Comparison of ENCODE assay signal across 8 cellular contexts in genomic region chr17:58657962-58658803, GRCh38. TPM values are rescaled to one million over a fixed set of nuclear protein-coding genes. Genes with fewer than 3 reads are reported as not detected.
DNase-seq lines count a peak whose midpoint lies in the region; FAIRE-seq and TF ChIP-seq lines count a peak whose summit lies in the region.
"Not testable (repeated sequence)": the region's sequence is repeated elsewhere in the genome, so short reads cannot be mapped to it uniquely, and the experiment has no call there.

No MANE protein-coding gene starts in this region.

- H3K36me3 Mint-ChIP-seq in IgD-negative memory B cell = not testable (repeated sequence)

- intact Hi-C loops in testis (cut with DNase I; ENCODE audit: low total_unique reads) = not testable (repeated sequence)

- WGBS in testis, 2 donors = 68 to 69% methylated on average over 10 of the region's 10 CpGs

- H3K79me2 ChIP-seq in keratinocyte (ENCODE audit: control insufficient read depth, insufficient read depth, low read length); osteoblast (ENCODE audit: insufficient read depth, low read length): not testable (repeated sequence)

- H3K9ac ChIP-seq in duodenal mucosa (ENCODE audit: low read depth in 1 of 2, low read length in 2 of 2) = peak overlapping the region; percentile 78 to 79
- H3K9ac ChIP-seq in keratinocyte (ENCODE audit: control insufficient read depth, extremely low read depth, insufficient read depth, low read length) = not testable (repeated sequence)

- H3K27ac Mint-ChIP-seq in IgD-negative memory B cell = peak overlapping the region; percentile 94 to 100 (median 98)

- peak overlapping the region; percentile 81 to 96 (median 87) for H3K4me3 Mint-ChIP-seq in IgD-negative memory B cell

- H3K4me2 ChIP-seq in keratinocyte (ENCODE audit: control insufficient read depth, extremely low read depth, insufficient read depth, low read depth, low read length) = peak overlapping the region; percentile 76
- H3K4me2 ChIP-seq in osteoblast (ENCODE audit: insufficient read depth, low read length) = peak overlapping the region; percentile 16

- not testable (repeated sequence) for H4K20me1 ChIP-seq in keratinocyte (ENCODE audit: control insufficient read depth, extremely low read depth, insufficient read depth, low read length); osteoblast (ENCODE audit: insufficient read depth, low read length)

- not testable (repeated sequence) for H3K9me3 Mint-ChIP-seq in IgD-negative memory B cell

- H3K4me1 ChIP-seq in duodenal mucosa (ENCODE audit: control insufficient read depth in 1 of 2, insufficient read depth in 2 of 2, low read length in 2 of 2) = peaks cover 0 to 11% of the 10 kb centered on the region in 2 donors
- not testable (repeated sequence) for H3K4me1 ChIP-seq in keratinocyte (ENCODE audit: control insufficient read depth, extremely low read depth, insufficient read depth, low read length); osteoblast (ENCODE audit: insufficient read depth, low read length); testis

- in situ Hi-C loops in SK-MEL-5 (cut with HindIII; ENCODE audit: low pct_unique_long_range_greater_than_20kb, low sequenced_read_pairs) = not testable (repeated sequence)

- FAIRE-seq in keratinocyte (lab: Jason Lieb, UNC) = not testable (repeated sequence)

- H3K27me3 ChIP-seq in duodenal mucosa (ENCODE audit: control insufficient read depth in 1 of 2, insufficient read depth in 2 of 2, low read length in 2 of 2); keratinocyte (ENCODE audit: control insufficient read depth, extremely low read depth, insufficient read depth, low read length); osteoblast (ENCODE audit: insufficient read depth, low read length); testis: not testable (repeated sequence)

- dilution Hi-C loops in keratinocyte (cut with MboI; ENCODE audit: extremely low pct_ligation_motif_present, low sequenced_read_pairs) = not testable (repeated sequence)

- TF ChIP-seq CTCF in keratinocyte (optimal IDR thresholded peaks at IDR 0.05 in 1 of 3, IDR thresholded peaks at IDR 0.05 in 1 of 3, conservative IDR thresholded peaks at IDR 0.05 in 1 of 3; ENCODE audit: extremely low read depth in 1 of 3, insufficient read depth in 2 of 3, low read length in 3 of 3); osteoblast (IDR thresholded peaks at IDR 0.05; ENCODE audit: extremely low read depth, low read depth, low read length); testis (IDR thresholded peaks at IDR 0.05): not testable (repeated sequence)

- DNase-seq in DMS 273 (lab: John Stamatoyannopoulos, UW; ENCODE audit: unreplicated experiment) = peak; percentile 11
- DNase-seq in SK-MEL-5 (ENCODE audit: low read depth, low spot score) = peak; percentile 55
- peak; percentile 63 for DNase-seq in activated effector memory CD4-positive, alpha-beta T cell treated with anti-CD3 and anti-CD28 coated beads, Interleukin-2, amount 50 U/mL, for 16 hours
- not testable (repeated sequence) for DNase-seq in keratinocyte (ENCODE audit: low read depth, low spot score); osteoblast (ENCODE audit: insufficient read length, low spot score, missing footprints); testis

- TF ChIP-seq POLR2A in testis (IDR thresholded peaks at IDR 0.05) = not testable (repeated sequence)

- H3K27ac ChIP-seq in duodenal mucosa (ENCODE audit: low read depth, low read length); keratinocyte (ENCODE audit: control insufficient read depth, insufficient read depth, low read length); osteoblast (ENCODE audit: low read depth, low read length): not testable (repeated sequence)
- peak overlapping the region; percentile 40 to 76 for H3K27ac ChIP-seq in testis

- H2AFZ ChIP-seq in keratinocyte (ENCODE audit: control insufficient read depth, low read length); osteoblast (ENCODE audit: low read length): not testable (repeated sequence)

- not testable (repeated sequence) for H3K36me3 ChIP-seq in duodenal mucosa (ENCODE audit: control insufficient read depth in 1 of 2, insufficient read depth in 2 of 2, low read length in 2 of 2); keratinocyte (ENCODE audit: control insufficient read depth in 2 of 2, extremely low read depth in 1 of 2, insufficient read depth in 2 of 2, low read length in 2 of 2); osteoblast (ENCODE audit: insufficient read depth, low read length); testis (ENCODE audit: low read depth, missing control alignments)

- peaks cover 7 to 13% (median 13%) of the 10 kb centered on the region in 3 donors for H3K4me1 Mint-ChIP-seq in IgD-negative memory B cell

- H3K9me1 ChIP-seq in keratinocyte (ENCODE audit: control insufficient read depth, extremely low read depth, insufficient read depth, low read length) = not testable (repeated sequence)

- peak overlapping the region in 1 of 2 donors; percentile 65 for H3K4me3 ChIP-seq in duodenal mucosa (ENCODE audit: low read depth in 1 of 2, low read length in 2 of 2)
- H3K4me3 ChIP-seq in keratinocyte (ENCODE audit: control insufficient read depth in 2 of 3, extremely low read depth in 1 of 3, insufficient read depth in 2 of 3, low read depth in 1 of 3, low read length in 3 of 3); osteoblast (ENCODE audit: insufficient read depth, low read length); testis: not testable (repeated sequence)

- H3K9me3 ChIP-seq in duodenal mucosa (ENCODE audit: control insufficient read depth in 1 of 2, low read length in 2 of 2); keratinocyte (ENCODE audit: control insufficient read depth, low read depth, low read length); osteoblast (ENCODE audit: low read depth, low read length); testis: not testable (repeated sequence)

- not testable (repeated sequence) for H3K27me3 Mint-ChIP-seq in IgD-negative memory B cell

RNA-seq across cellular contexts. Expression of gene TEX14, which starts 33.7 kb away (rescaled TPM):
- polyA plus RNA-seq in IgD-negative memory B cell (not detected), keratinocyte (0.03 to 0.27 TPM (median 0.16 TPM) in 3 replicates), testis (ENCODE audit: insufficient read depth, low read depth, low replicate concordance) (96.5 TPM)
- 0.55 and 2.9 TPM in 2 replicates for total RNA-seq in SK-MEL-5 (2014; rRNA removed; shearing (Covaris generic))
- polyA plus RNA-seq in SK-MEL-5 (2015; cell fraction: cytosol; rRNA removed) = 0.66 and 1.7 TPM in 2 replicates
- 1.6 and 2.2 TPM in 2 replicates for polyA plus RNA-seq in SK-MEL-5 (2015; cell fraction: nucleus; rRNA removed)
- polyA plus RNA-seq in keratinocyte (2011; ENCODE audit: low read depth) = 0.21 TPM
- 0.05 TPM in 2 replicates for polyA plus RNA-seq in keratinocyte (2011; cell fraction: cytosol; rRNA removed)
- 0.22 and 0.25 TPM in 2 replicates for polyA plus RNA-seq in keratinocyte (2011; cell fraction: nucleus; rRNA removed)
- polyA plus RNA-seq in keratinocyte (2012; ENCODE audit: low replicate concordance) = 0.07 and 0.17 TPM in 2 replicates
- 0.06 TPM in 1 of 3 replicates, not detected in the others for polyA minus RNA-seq in keratinocyte
- polyA minus RNA-seq in keratinocyte (2011; cell fraction: cytosol; rRNA and poly(A)+ RNA removed) = not detected
- polyA minus RNA-seq in keratinocyte (2011; cell fraction: nucleus; rRNA and poly(A)+ RNA removed) = 0.11 TPM in 1 of 2 replicates, not detected in the other
- total RNA-seq in osteoblast (under 0.01 TPM in 2 replicates), testis (10 to 100 TPM; 27.7 to 37.2 TPM)

RNA-seq across cellular contexts. Expression of gene RAD51C, which starts 34.2 kb away (rescaled TPM):
- polyA plus RNA-seq in IgD-negative memory B cell = 36.1 TPM
- total RNA-seq in SK-MEL-5 (2014; rRNA removed; shearing (Covaris generic)) = 69.6 and 80.3 TPM in 2 replicates
- 69.4 and 69.8 TPM in 2 replicates for polyA plus RNA-seq in SK-MEL-5 (2015; cell fraction: cytosol; rRNA removed)
- polyA plus RNA-seq in SK-MEL-5 (2015; cell fraction: nucleus; rRNA removed) = 36.8 and 45.0 TPM in 2 replicates
- polyA plus RNA-seq in keratinocyte = 19.4 to 41.8 TPM (median 21.3 TPM) in 3 replicates
- 5.8 TPM for polyA plus RNA-seq in keratinocyte (2011; ENCODE audit: low read depth)
- polyA plus RNA-seq in keratinocyte (2011; cell fraction: cytosol; rRNA removed) = 20.1 and 43.0 TPM in 2 replicates
- polyA plus RNA-seq in keratinocyte (2011; cell fraction: nucleus; rRNA removed) = 14.6 and 19.4 TPM in 2 replicates
- polyA plus RNA-seq in keratinocyte (2012; ENCODE audit: low replicate concordance) = 14.5 and 22.8 TPM in 2 replicates
- 8.2 to 34.9 TPM (median 11.5 TPM) in 3 replicates for polyA minus RNA-seq in keratinocyte
- polyA minus RNA-seq in keratinocyte (2011; cell fraction: cytosol; rRNA and poly(A)+ RNA removed) = 9.4 TPM
- polyA minus RNA-seq in keratinocyte (2011; cell fraction: nucleus; rRNA and poly(A)+ RNA removed) = 3.0 and 5.6 TPM in 2 replicates
- total RNA-seq in osteoblast = 17.4 and 17.7 TPM in 2 replicates
- total RNA-seq in testis = 10 to 100 TPM; 44.5 to 63.4 TPM
- 53.5 TPM for polyA plus RNA-seq in testis (ENCODE audit: insufficient read depth, low read depth, low replicate concordance)
